In the genomic region with DNA sequence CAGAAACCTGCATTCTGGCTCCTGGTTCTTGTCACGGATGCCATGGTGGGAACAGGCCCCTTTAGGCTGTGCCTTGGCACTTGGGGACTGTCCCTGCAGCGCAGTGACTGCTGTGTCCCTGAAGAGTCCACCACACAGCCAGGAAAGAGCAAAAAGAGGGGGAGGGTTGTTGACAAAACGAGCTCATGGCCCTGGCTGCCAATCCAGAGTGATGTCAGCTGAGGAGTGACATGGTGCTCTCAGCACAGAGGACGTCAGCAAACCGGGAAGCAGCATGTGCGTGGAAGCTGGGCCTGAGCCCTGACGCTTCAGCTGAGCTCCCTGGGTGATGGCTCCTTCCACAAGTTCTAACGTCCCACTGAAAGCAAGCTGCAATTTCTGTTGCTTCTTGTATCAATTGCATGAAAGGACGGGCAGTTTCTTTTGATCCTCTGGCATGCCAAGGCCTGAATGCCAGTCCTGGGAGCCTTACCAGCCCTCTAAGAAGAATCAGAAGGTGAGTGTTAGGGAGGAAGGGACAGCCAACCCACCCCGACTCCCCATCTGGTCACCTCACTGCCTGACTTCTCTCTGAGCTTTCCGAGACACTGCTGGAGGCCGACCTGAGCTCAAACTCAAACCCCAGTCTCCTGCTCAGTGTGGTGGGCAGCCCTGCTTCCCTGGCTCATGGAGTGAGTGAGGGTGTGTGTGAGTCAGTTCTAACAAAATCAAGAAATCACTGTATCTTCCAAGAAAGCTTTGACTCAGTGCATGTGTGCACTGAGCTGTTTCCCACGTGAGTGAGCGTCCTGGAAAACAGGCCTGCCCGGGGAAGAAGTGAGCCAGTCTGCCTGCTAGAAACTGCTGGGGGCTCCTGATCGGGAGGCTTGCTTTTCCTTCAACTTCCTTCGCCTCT, we compare ENCODE assay signal across 8 cellular contexts. TPM values are rescaled to one million over a fixed set of nuclear protein-coding genes. Genes with fewer than 3 reads are reported as not detected.
DNase-seq lines count a peak whose midpoint lies in the region; ATAC-seq and TF ChIP-seq lines count a peak whose summit lies in the region.

No MANE protein-coding gene starts in this region.

- H3K4me2 ChIP-seq in IMR-90 (ENCODE audit: low read depth, low read length), result no peak overlapping the region

- POLR2A ChIA-PET in IMR-90 (lab: Charles Lee; ENCODE audit: unreplicated experiment), result no interaction called here

- H2AFZ ChIP-seq in IMR-90 (replicated peaks; ENCODE audit: low read length, poor library complexity), result peak overlapping the region; percentile 40

- H3K56ac ChIP-seq in IMR-90 (ENCODE audit: extremely low read depth, insufficient read depth, low read length), result no peak overlapping the region

- H2BK120ac ChIP-seq in IMR-90 (ENCODE audit: low read depth, low read length), result no peak overlapping the region

- H4K20me1 ChIP-seq in IMR-90 (ENCODE audit: insufficient read depth, low read length), result no peaks in the 10 kb centered on the region

- no peaks in the 10 kb centered on the region for H3K36me3 ChIP-seq in IMR-90 (ENCODE audit: control insufficient read depth, insufficient read depth, low read length)

- no peak overlapping the region for H2BK20ac ChIP-seq in IMR-90 (ENCODE audit: low read depth, low read length)

- H4K91ac ChIP-seq in IMR-90 (ENCODE audit: insufficient read depth, low read depth, low read length), result no peak overlapping the region

- dilution Hi-C loops in IMR-90 (cut with HindIII; ENCODE audit: low sequenced_read_pairs, unreplicated experiment), result no loop called here

- no peak; the same call in 1 of the 2 replicates for TF ChIP-seq RAD21 in IMR-90 (IDR thresholded peaks at IDR 0.05; ENCODE audit: low read length)

- H3K23ac ChIP-seq in IMR-90 (ENCODE audit: low read depth, low read length), result no peak overlapping the region

- 56% methylated on average over 6 of the region's 17 CpGs; no CpG with 5 or more reads in 1 of the 2 experiments for WGBS in IMR-90 (ENCODE audit: extremely low coverage in 2 of 2, insufficient read length in 1 of 2), 2 experiments

- no peak overlapping the region for H2AK9ac ChIP-seq in IMR-90 (replicated peaks; ENCODE audit: low read depth, low read length, poor library complexity)

- no peak overlapping the region for H3K14ac ChIP-seq in IMR-90 (replicated peaks; ENCODE audit: low read depth, low read length)

- no peaks in the 10 kb centered on the region for H3K4me1 ChIP-seq in IMR-90 (ENCODE audit: control insufficient read depth, insufficient read depth, low read length)

- H4K5ac ChIP-seq in IMR-90 (ENCODE audit: low read depth, low read length), result no peak overlapping the region

- intact Hi-C loops in IMR-90 (cut with micrococcal nuclease), result loop anchor here (5.0 kb wide), 1 partner anchor 76 kb away; no protein-coding TSS in a partner anchor

- no peak for TF ChIP-seq CTCF in IMR-90 (conservative IDR thresholded peaks at IDR 0.05; ENCODE audit: low read depth, low read length)

- H3K18ac ChIP-seq in IMR-90 (ENCODE audit: low read depth, low read length), result no peak overlapping the region

- H4K8ac ChIP-seq in IMR-90 (ENCODE audit: low read depth in 2 of 2, low read length in 2 of 2), result no peak overlapping the region

- no peaks in the 10 kb centered on the region for H3K9me3 ChIP-seq in IMR-90 (ENCODE audit: control insufficient read depth, insufficient read depth, low read length)

- in situ Hi-C loops in ACHN (cut with HindIII; ENCODE audit: low pct_ligation_motif_present, low pct_unique_long_range_greater_than_20kb, low sequenced_read_pairs) (no loop called here), IMR-90 (cut with MboI; ENCODE audit: low sequenced_read_pairs) (no loop called here)

- no TSS peak for BruUV-seq in IMR-90 (replicated peaks; lab: Mats Ljungman, UMichigan)

- 0 out of 2 replicates have a peak overlapping the region, but pooled peaks have one; percentile 45 for H3K9ac ChIP-seq in IMR-90 (ENCODE audit: low read depth, low read length)

- no peaks in the 10 kb centered on the region for H3K9me1 ChIP-seq in IMR-90 (ENCODE audit: insufficient read depth, low read length)

- no peak overlapping the region for H2BK5ac ChIP-seq in IMR-90 (ENCODE audit: low read depth, low read length, poor library complexity, severe bottlenecking)

- H3K4me3 ChIP-seq in IMR-90 (ENCODE audit: insufficient read depth, low read depth, low read length), result no peak overlapping the region

- H3K27me3 ChIP-seq in IMR-90 (ENCODE audit: control insufficient read depth, insufficient read depth, low read length), result peaks cover 21% of the 10 kb centered on the region; the same call in 1 of the 2 replicates

- H3K27ac ChIP-seq in IMR-90 (ENCODE audit: insufficient read depth, low read length) (no peak overlapping the region), caudate nucleus (ENCODE audit: low read depth, low read length) (peak overlapping the region; percentile 18)

- H3K79me1 ChIP-seq in IMR-90 (ENCODE audit: low read depth in 1 of 2, low read length in 2 of 2), result no peaks in the 10 kb centered on the region

- DNase-seq in ACHN (peak; percentile 47), IMR-90 (peak; percentile 87), caudate nucleus (lab: John Stamatoyannopoulos, UW) (peak in 15 of 61 donors; percentile 5 to 44 (median 21)), left lobe of liver (ENCODE audit: low spot score) (no peak)

- CTCF ChIA-PET in IMR-90 (lab: Yijun Ruan, JAX), result interaction anchor here (0.5 kb wide), 1 partner anchor 600 kb away, joined by 3 read pairs; no protein-coding TSS in a partner anchor

- no peak overlapping the region for H2AK5ac ChIP-seq in IMR-90 (ENCODE audit: low read depth, low read length)

- TF ChIP-seq POLR2A in IMR-90 (IDR thresholded peaks at IDR 0.05; ENCODE audit: low read depth, low read length), result no peak

- ATAC-seq in IMR-90 (ENCODE audit: low read depth), result peak; percentile 74
- ATAC-seq in left lobe of liver, result peak; percentile 63
- ATAC-seq in GM18498 (IDR thresholded peaks at IDR 0.05; ENCODE audit: unreplicated experiment), result no peak
- no peak for ATAC-seq in HG02884 (IDR thresholded peaks at IDR 0.05; ENCODE audit: unreplicated experiment)
- no peak for ATAC-seq in GM21825 (IDR thresholded peaks at IDR 0.05; ENCODE audit: unreplicated experiment)
- ATAC-seq in GM21529 (IDR thresholded peaks at IDR 0.05; ENCODE audit: unreplicated experiment), result no peak

- no peak overlapping the region for H2BK15ac ChIP-seq in IMR-90 (ENCODE audit: low read depth, low read length)

- H3K4ac ChIP-seq in IMR-90 (ENCODE audit: low read depth, low read length), result no peak overlapping the region

TF ChIP-seq in IMR-90, 13 proteins besides CTCF, POLR2A, EP300 and RAD21:
- TF ChIP-seq, protein P1, sequence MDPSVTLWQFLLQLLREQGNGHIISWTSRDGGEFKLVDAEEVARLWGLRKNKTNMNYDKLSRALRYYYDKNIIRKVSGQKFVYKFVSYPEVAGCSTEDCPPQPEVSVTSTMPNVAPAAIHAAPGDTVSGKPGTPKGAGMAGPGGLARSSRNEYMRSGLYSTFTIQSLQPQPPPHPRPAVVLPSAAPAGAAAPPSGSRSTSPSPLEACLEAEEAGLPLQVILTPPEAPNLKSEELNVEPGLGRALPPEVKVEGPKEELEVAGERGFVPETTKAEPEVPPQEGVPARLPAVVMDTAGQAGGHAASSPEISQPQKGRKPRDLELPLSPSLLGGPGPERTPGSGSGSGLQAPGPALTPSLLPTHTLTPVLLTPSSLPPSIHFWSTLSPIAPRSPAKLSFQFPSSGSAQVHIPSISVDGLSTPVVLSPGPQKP (IDR thresholded peaks at IDR 0.05; ENCODE audit: borderline replicate concordance, low read depth, low read length), result no peak
- TF ChIP-seq CEBPB (IDR thresholded peaks at IDR 0.05; ENCODE audit: low read depth, low read length) (no peak), RCOR1 (IDR thresholded peaks at IDR 0.05; ENCODE audit: insufficient replicate concordance, low read length) (no peak), MXI1 (IDR thresholded peaks at IDR 0.05; ENCODE audit: borderline replicate concordance, low read depth, low read length) (peak; percentile 79; the same call in 1 of the 2 replicates), SMC3 (IDR thresholded peaks at IDR 0.05; ENCODE audit: low read depth, low read length) (peak; percentile 8; the same call in 1 of the 2 replicates), MAZ (IDR thresholded peaks at IDR 0.05; ENCODE audit: borderline replicate concordance, low read depth, low read length) (no peak; the same call in 1 of the 2 replicates), NFE2L2 (IDR thresholded peaks at IDR 0.05; ENCODE audit: low read depth, low read length) (no peak), BHLHE40 (IDR thresholded peaks at IDR 0.05; ENCODE audit: low read depth, low read length) (peak; percentile 80), FOS (IDR thresholded peaks at IDR 0.05; ENCODE audit: low read depth, low read length) (no peak), CHD1 (IDR thresholded peaks at IDR 0.05; ENCODE audit: low read depth, low read length) (no peak), MAFK (IDR thresholded peaks at IDR 0.05; ENCODE audit: low read depth, low read length) (no peak), RFX5 (IDR thresholded peaks at IDR 0.05; ENCODE audit: low read depth, low read length) (no peak)
- TF ChIP-seq, protein P2, sequence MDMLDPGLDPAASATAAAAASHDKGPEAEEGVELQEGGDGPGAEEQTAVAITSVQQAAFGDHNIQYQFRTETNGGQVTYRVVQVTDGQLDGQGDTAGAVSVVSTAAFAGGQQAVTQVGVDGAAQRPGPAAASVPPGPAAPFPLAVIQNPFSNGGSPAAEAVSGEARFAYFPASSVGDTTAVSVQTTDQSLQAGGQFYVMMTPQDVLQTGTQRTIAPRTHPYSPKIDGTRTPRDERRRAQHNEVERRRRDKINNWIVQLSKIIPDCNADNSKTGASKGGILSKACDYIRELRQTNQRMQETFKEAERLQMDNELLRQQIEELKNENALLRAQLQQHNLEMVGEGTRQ (IDR thresholded peaks at IDR 0.05; ENCODE audit: low read depth, low read length), result peak; percentile 50; the same call in 1 of the 2 replicates

RNA-seq across cellular contexts. Expression of a gene that starts 14.7 kb away (rescaled TPM):
- total RNA-seq in IMR-90 (2012; rRNA removed), result 0.56 and 0.72 TPM in 2 replicates
- polyA plus RNA-seq in IMR-90 (2012; rRNA removed), result 0.99 and 1.0 TPM in 2 replicates
- polyA plus RNA-seq in IMR-90 (2012; cell fraction: cytosol; rRNA removed), result 0.58 and 0.71 TPM in 2 replicates
- 3.1 and 4.9 TPM in 2 replicates for polyA plus RNA-seq in IMR-90 (2012; cell fraction: nucleus; rRNA removed; ENCODE audit: low replicate concordance)
- total RNA-seq in left lobe of liver, result 2.7 TPM

RNA-seq across cellular contexts. Expression of a gene that starts 18.2 kb away (rescaled TPM):
- total RNA-seq in IMR-90 (2012; rRNA removed) (not detected in 2 replicates), left lobe of liver (not detected)
- not detected in 2 replicates for polyA plus RNA-seq in IMR-90 (2012; rRNA removed)
- not detected in 2 replicates for polyA plus RNA-seq in IMR-90 (2012; cell fraction: cytosol; rRNA removed)
- not detected in 2 replicates for polyA plus RNA-seq in IMR-90 (2012; cell fraction: nucleus; rRNA removed; ENCODE audit: low replicate concordance)

Comparison
In these comparisons a context has a peak if more than half of its experiments do, and no peak if none do; other contexts are left out.
1. ATAC-seq: peak in IMR-90 (single experiment) and left lobe of liver (single experiment); none in GM18498 (single experiment), HG02884 (single experiment), GM21825 (single experiment) and GM21529 (single experiment).